ENCODE assay signal across 8 cellular contexts in the genomic region with DNA sequence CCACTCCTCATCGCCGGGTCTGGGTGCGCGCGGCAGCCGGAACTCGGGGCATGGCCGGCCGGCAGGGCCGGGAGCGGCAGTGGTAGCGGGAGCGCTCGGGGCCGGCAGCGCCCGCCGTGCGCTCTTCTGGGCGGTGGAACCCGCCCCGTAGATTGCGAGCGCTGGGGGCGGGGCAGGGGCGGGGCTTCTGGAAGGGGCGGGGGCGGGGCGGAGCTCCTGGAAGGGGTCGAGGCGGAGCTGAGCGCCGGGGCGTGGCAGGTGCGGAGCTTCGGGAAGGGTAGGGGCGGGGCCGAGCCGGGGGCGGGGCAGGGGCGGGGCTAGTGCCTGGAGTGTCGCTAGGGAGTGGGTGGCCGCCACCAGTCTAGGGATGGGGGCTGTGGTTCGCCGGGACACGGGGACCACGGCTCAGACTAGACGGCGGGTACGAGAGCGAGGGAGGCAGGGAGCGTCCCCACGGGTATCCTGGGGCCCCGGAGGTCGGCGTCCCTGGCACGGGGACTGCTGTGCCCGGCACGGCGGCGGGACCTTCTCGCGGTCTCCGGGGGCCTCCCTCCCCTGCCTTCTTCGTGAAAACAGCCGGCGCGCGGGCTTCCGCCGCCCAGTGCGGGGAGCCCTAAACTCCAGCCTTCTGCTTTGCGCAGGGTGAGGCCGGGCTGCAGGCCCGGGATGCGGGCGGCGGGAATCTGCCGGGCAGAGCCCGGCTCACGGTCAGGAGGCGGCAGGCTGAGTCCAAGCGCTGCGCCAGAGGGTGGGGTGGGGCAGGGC. TPM values are rescaled to one million over a fixed set of nuclear protein-coding genes. Genes with fewer than 3 reads are reported as not detected.
A peak's percentile ranks its signal among the peaks of the same experiment; 100 is the strongest.
DNase-seq lines count a peak whose midpoint lies in the region; ATAC-seq and TF ChIP-seq lines count a peak whose summit lies in the region.

STK32C (minus strand) TSS at position 128 of the 765 bp plus-strand sequence; CDS start at position 11, 117 bp downstream.

- H3K4me3 Mint-ChIP-seq in endothelial cell (ENCODE audit: unreplicated experiment), result peak within 1 kb of the TSS; percentile 87

- ATAC-seq in HG03342 (IDR thresholded peaks at IDR 0.05; ENCODE audit: unreplicated experiment), result peak; percentile 68

- peaks cover 0 to 46% (median 19%) of the 10 kb centered on the region in 11 experiments; a peak in 16 of 22 replicates for H4K20me1 ChIP-seq in BLaER1 treated with 17β-estradiol and CSF1 and Interleukin-3, amounts not matched to agents 10 nM and 100 nM

- peak within 1 kb of the TSS; percentile 67 to 81 (median 78) for H3K9ac ChIP-seq in BLaER1 treated with 17β-estradiol and CSF1 and Interleukin-3, amounts not matched to agents 10 nM and 100 nM

- peak; percentile 89 for DNase-seq in NCI-H82 (lab: John Stamatoyannopoulos, UW)
- peak; percentile 60 for DNase-seq in activated CD8-positive, alpha-beta memory T cell treated with anti-CD3 and anti-CD28 coated beads, Interleukin-2, amount 50 U/mL, for 24 hours (ENCODE audit: extremely low read depth)
- peak; percentile 82 for DNase-seq in endothelial cell (ENCODE audit: low spot score)
- peak; percentile 93 for DNase-seq in midbrain (lab: John Stamatoyannopoulos, UW)
- DNase-seq in stimulated activated CD8-positive, alpha-beta memory T cell treated with anti-CD3 and anti-CD28 coated beads, Interleukin-15, amount 100 ng/mL, for 24 hours (ENCODE audit: low read depth), result peak; percentile 82

- H3K27me3 ChIP-seq in BLaER1 treated with 17β-estradiol and CSF1 and Interleukin-3, amounts not matched to agents 10 nM and 100 nM, result peaks cover 35 to 65% (median 54%) of the 10 kb centered on the region in 11 experiments

- peak; percentile 28 for TF ChIP-seq POLR2A in GM19193 (IDR thresholded peaks at IDR 0.05; ENCODE audit: extremely low read depth, insufficient read depth, insufficient read length)

- H3K36me3 ChIP-seq in BLaER1 treated with 17β-estradiol and CSF1 and Interleukin-3, amounts not matched to agents 10 nM and 100 nM, result no peaks in the 10 kb centered on the region; a peak in 1 of 22 replicates

- no peaks in the 10 kb centered on the region for H3K9me3 Mint-ChIP-seq in endothelial cell (ENCODE audit: unreplicated experiment)

- H3K4me1 Mint-ChIP-seq in endothelial cell (ENCODE audit: unreplicated experiment), result peaks cover 7% of the 10 kb centered on the region

- H3K36me3 Mint-ChIP-seq in endothelial cell (ENCODE audit: low read depth, unreplicated experiment), result peaks cover 15% of the 10 kb centered on the region

- H3K27ac ChIP-seq in BLaER1 treated with 17β-estradiol and CSF1 and Interleukin-3, amounts not matched to agents 10 nM and 100 nM, result peak within 1 kb of the TSS in 9 of 11 experiments; percentile 46 to 74 (median 59); a peak in 16 of 22 replicates

- H3K4me2 ChIP-seq in BLaER1 treated with 17β-estradiol and CSF1 and Interleukin-3, amounts not matched to agents 10 nM and 100 nM, result peak within 1 kb of the TSS; percentile 96 to 100 (median 98)

- H3K9me3 ChIP-seq in BLaER1 treated with 17β-estradiol and CSF1 and Interleukin-3, amounts not matched to agents 10 nM and 100 nM (replicated peaks in 1 of 11), result peaks cover 7 to 17% (median 13%) of the 10 kb centered on the region in 11 experiments; a peak in 18 of 22 replicates

- H3K4me3 ChIP-seq in BLaER1 treated with 17β-estradiol and CSF1 and Interleukin-3, amounts not matched to agents 10 nM and 100 nM, result peak within 1 kb of the TSS; percentile 69 to 85 (median 75)

- no peak within 1 kb of the TSS for H3K27ac Mint-ChIP-seq in endothelial cell (ENCODE audit: unreplicated experiment)

- H3K4me1 ChIP-seq in BLaER1 treated with 17β-estradiol and CSF1 and Interleukin-3, amounts not matched to agents 10 nM and 100 nM, result peaks cover 19 to 64% (median 49%) of the 10 kb centered on the region in 10 experiments

- TF ChIP-seq CTCF in endothelial cell (IDR thresholded peaks at IDR 0.05; ENCODE audit: unreplicated experiment), result no peak

- H3K27me3 Mint-ChIP-seq in endothelial cell (ENCODE audit: unreplicated experiment), result peaks cover 28% of the 10 kb centered on the region

RNA-seq across cellular contexts. Expression of gene STK32C, which starts in this region (rescaled TPM):
- 12.6 TPM for total RNA-seq in endothelial cell (ENCODE audit: unreplicated experiment)

Comparison
In these comparisons a context has a peak if more than half of its experiments do, and no peak if none do; other contexts are left out.
1. Peak in every context shown above with its lines: DNase-seq, ATAC-seq, H3K4me3 ChIP-seq and H3K27ac ChIP-seq.